In genomic region chr19:43594710-43595604, GRCh38 we compare ENCODE assay signal across 1 cellular context.
TF ChIP-seq lines count a peak whose summit lies in the region.

No MANE protein-coding gene starts in this region.

TF ChIP-seq in HepG2, 621 proteins besides CTCF, POLR2A, EP300 and RAD21 (continued from another document and continues in another):
- TF ChIP-seq ZNF710 (CRISPR knock-in tag; IDR thresholded peaks at IDR 0.05; ENCODE audit: borderline replicate concordance) (peak; percentile 32; the same call in 1 of the 2 replicates), TCF12 (IDR thresholded peaks at IDR 0.05) (no peak), TCF12 (CRISPR knock-in tag; IDR thresholded peaks at IDR 0.05) (no peak), ZNF329 (CRISPR knock-in tag; IDR thresholded peaks at IDR 0.05; ENCODE audit: low read depth) (no peak), KDM6A (CRISPR knock-in tag; IDR thresholded peaks at IDR 0.05; ENCODE audit: low read depth) (no peak), CCDC6 (CRISPR knock-in tag; IDR thresholded peaks at IDR 0.05) (0 out of 2 replicates have a peak, but pooled peaks have one; percentile 53), TMF1 (CRISPR knock-in tag; IDR thresholded peaks at IDR 0.05; ENCODE audit: low read depth) (no peak), SMYD3 (CRISPR knock-in tag; IDR thresholded peaks at IDR 0.05) (no peak), JUN (CRISPR knock-in tag; IDR thresholded peaks at IDR 0.05) (no peak), PCBP1 (IDR thresholded peaks at IDR 0.05; ENCODE audit: borderline replicate concordance, low read depth, low read length) (no peak), ELF3 (CRISPR knock-in tag; IDR thresholded peaks at IDR 0.05) (no peak), MAFK (conservative IDR thresholded peaks at IDR 0.05 in 1 of 2, IDR thresholded peaks at IDR 0.05 in 1 of 2; ENCODE audit: low read length in 2 of 2) (no peak), KAT7 (CRISPR knock-in tag; IDR thresholded peaks at IDR 0.05; ENCODE audit: borderline replicate concordance) (no peak), XRCC5 (optimal IDR thresholded peaks at IDR 0.05; ENCODE audit: low read length) (peak; percentile 39), BORCS8-MEF2B (CRISPR knock-in tag; IDR thresholded peaks at IDR 0.05) (no peak), MZF1 (CRISPR knock-in tag; IDR thresholded peaks at IDR 0.05; ENCODE audit: borderline replicate concordance) (no peak), ZFP1 (CRISPR knock-in tag; IDR thresholded peaks at IDR 0.05) (no peak), ELF1 (CRISPR knock-in tag; IDR thresholded peaks at IDR 0.05) (no peak), NBN (conservative IDR thresholded peaks at IDR 0.05) (no peak), NFE2 (CRISPR knock-in tag; IDR thresholded peaks at IDR 0.05) (no peak), ZNF496 (CRISPR knock-in tag; IDR thresholded peaks at IDR 0.05; ENCODE audit: insufficient replicate concordance) (no peak), IRF2 (CRISPR knock-in tag; IDR thresholded peaks at IDR 0.05) (no peak), NCOA5 (CRISPR knock-in tag; IDR thresholded peaks at IDR 0.05) (no peak), TBL1XR1 (IDR thresholded peaks at IDR 0.05; ENCODE audit: borderline replicate concordance, low read length, partially characterized antibody) (no peak), ZNF790 (CRISPR knock-in tag; IDR thresholded peaks at IDR 0.05; ENCODE audit: borderline replicate concordance) (no peak), NR3C1 (CRISPR knock-in tag; IDR thresholded peaks at IDR 0.05) (no peak), THAP7 (CRISPR knock-in tag; IDR thresholded peaks at IDR 0.05) (no peak), ZSCAN29 (CRISPR knock-in tag; conservative IDR thresholded peaks at IDR 0.05) (no peak), ZNF276 (CRISPR knock-in tag; IDR thresholded peaks at IDR 0.05; ENCODE audit: low read depth) (no peak), CCAR2 (optimal IDR thresholded peaks at IDR 0.05; ENCODE audit: low read depth, low read length) (no peak), TCF7 (IDR thresholded peaks at IDR 0.05; ENCODE audit: low read depth) (no peak), DNMT1 (CRISPR knock-in tag; IDR thresholded peaks at IDR 0.05) (no peak), NFYC (CRISPR knock-in tag; IDR thresholded peaks at IDR 0.05) (no peak), SMARCE1 (IDR thresholded peaks at IDR 0.05; ENCODE audit: borderline replicate concordance) (no peak), RORA (CRISPR knock-in tag; IDR thresholded peaks at IDR 0.05) (no peak), ELK4 (CRISPR knock-in tag; IDR thresholded peaks at IDR 0.05; ENCODE audit: borderline replicate concordance) (no peak), ATF7 (IDR thresholded peaks at IDR 0.05) (no peak), ATF7 (CRISPR knock-in tag; IDR thresholded peaks at IDR 0.05) (no peak), PAWR (CRISPR knock-in tag; IDR thresholded peaks at IDR 0.05; ENCODE audit: borderline replicate concordance) (no peak), FOXA1 (IDR thresholded peaks at IDR 0.05) (no peak), FOXA1 (CRISPR knock-in tag; IDR thresholded peaks at IDR 0.05) (no peak), RNF2 (conservative IDR thresholded peaks at IDR 0.05; ENCODE audit: low read depth) (no peak), GABPB1 (CRISPR knock-in tag; IDR thresholded peaks at IDR 0.05) (peak; percentile 60; the same call in 1 of the 2 replicates), ZNF30 (CRISPR knock-in tag; IDR thresholded peaks at IDR 0.05) (no peak), EEA1 (CRISPR knock-in tag; IDR thresholded peaks at IDR 0.05; ENCODE audit: borderline replicate concordance) (no peak), ZFY (CRISPR knock-in tag; IDR thresholded peaks at IDR 0.05) (no peak; the same call in 1 of the 2 replicates), CBX2 (IDR thresholded peaks at IDR 0.05; ENCODE audit: low read depth, low read length) (no peak), CBX2 (CRISPR knock-in tag; IDR thresholded peaks at IDR 0.05; ENCODE audit: low read depth) (no peak), TCF7L2 (IDR thresholded peaks at IDR 0.05; ENCODE audit: low read depth, low read length) (no peak), HNRNPH1 (optimal IDR thresholded peaks at IDR 0.05; ENCODE audit: low read depth, low read length) (no peak), ZNF251 (CRISPR knock-in tag; IDR thresholded peaks at IDR 0.05) (no peak), ZNF468 (CRISPR knock-in tag; IDR thresholded peaks at IDR 0.05) (no peak), ZNF382 (CRISPR knock-in tag; IDR thresholded peaks at IDR 0.05; ENCODE audit: borderline replicate concordance) (no peak)
- TF ChIP-seq, protein P1, sequence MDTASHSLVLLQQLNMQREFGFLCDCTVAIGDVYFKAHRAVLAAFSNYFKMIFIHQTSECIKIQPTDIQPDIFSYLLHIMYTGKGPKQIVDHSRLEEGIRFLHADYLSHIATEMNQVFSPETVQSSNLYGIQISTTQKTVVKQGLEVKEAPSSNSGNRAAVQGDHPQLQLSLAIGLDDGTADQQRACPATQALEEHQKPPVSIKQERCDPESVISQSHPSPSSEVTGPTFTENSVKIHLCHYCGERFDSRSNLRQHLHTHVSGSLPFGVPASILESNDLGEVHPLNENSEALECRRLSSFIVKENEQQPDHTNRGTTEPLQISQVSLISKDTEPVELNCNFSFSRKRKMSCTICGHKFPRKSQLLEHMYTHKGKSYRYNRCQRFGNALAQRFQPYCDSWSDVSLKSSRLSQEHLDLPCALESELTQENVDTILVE (CRISPR knock-in tag; IDR thresholded peaks at IDR 0.05): no peak
- TF ChIP-seq, protein P2, sequence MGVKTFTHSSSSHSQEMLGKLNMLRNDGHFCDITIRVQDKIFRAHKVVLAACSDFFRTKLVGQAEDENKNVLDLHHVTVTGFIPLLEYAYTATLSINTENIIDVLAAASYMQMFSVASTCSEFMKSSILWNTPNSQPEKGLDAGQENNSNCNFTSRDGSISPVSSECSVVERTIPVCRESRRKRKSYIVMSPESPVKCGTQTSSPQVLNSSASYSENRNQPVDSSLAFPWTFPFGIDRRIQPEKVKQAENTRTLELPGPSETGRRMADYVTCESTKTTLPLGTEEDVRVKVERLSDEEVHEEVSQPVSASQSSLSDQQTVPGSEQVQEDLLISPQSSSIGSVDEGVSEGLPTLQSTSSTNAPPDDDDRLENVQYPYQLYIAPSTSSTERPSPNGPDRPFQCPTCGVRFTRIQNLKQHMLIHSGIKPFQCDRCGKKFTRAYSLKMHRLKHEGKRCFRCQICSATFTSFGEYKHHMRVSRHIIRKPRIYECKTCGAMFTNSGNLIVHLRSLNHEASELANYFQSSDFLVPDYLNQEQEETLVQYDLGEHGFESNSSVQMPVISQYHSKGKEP (CRISPR knock-in tag; IDR thresholded peaks at IDR 0.05): no peak
- TF ChIP-seq, protein P3, sequence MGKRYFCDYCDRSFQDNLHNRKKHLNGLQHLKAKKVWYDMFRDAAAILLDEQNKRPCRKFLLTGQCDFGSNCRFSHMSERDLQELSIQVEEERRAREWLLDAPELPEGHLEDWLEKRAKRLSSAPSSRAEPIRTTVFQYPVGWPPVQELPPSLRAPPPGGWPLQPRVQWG (CRISPR knock-in tag; IDR thresholded peaks at IDR 0.05; ENCODE audit: borderline replicate concordance, low read depth): no peak
- TF ChIP-seq, protein P4, sequence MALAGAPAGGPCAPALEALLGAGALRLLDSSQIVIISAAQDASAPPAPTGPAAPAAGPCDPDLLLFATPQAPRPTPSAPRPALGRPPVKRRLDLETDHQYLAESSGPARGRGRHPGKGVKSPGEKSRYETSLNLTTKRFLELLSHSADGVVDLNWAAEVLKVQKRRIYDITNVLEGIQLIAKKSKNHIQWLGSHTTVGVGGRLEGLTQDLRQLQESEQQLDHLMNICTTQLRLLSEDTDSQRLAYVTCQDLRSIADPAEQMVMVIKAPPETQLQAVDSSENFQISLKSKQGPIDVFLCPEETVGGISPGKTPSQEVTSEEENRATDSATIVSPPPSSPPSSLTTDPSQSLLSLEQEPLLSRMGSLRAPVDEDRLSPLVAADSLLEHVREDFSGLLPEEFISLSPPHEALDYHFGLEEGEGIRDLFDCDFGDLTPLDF (CRISPR knock-in tag; IDR thresholded peaks at IDR 0.05): no peak; the same call in 1 of the 2 replicates
- TF ChIP-seq, protein P5, sequence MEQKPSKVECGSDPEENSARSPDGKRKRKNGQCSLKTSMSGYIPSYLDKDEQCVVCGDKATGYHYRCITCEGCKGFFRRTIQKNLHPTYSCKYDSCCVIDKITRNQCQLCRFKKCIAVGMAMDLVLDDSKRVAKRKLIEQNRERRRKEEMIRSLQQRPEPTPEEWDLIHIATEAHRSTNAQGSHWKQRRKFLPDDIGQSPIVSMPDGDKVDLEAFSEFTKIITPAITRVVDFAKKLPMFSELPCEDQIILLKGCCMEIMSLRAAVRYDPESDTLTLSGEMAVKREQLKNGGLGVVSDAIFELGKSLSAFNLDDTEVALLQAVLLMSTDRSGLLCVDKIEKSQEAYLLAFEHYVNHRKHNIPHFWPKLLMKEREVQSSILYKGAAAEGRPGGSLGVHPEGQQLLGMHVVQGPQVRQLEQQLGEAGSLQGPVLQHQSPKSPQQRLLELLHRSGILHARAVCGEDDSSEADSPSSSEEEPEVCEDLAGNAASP (CRISPR knock-in tag; IDR thresholded peaks at IDR 0.05; ENCODE audit: borderline replicate concordance): no peak
- TF ChIP-seq, protein P6, sequence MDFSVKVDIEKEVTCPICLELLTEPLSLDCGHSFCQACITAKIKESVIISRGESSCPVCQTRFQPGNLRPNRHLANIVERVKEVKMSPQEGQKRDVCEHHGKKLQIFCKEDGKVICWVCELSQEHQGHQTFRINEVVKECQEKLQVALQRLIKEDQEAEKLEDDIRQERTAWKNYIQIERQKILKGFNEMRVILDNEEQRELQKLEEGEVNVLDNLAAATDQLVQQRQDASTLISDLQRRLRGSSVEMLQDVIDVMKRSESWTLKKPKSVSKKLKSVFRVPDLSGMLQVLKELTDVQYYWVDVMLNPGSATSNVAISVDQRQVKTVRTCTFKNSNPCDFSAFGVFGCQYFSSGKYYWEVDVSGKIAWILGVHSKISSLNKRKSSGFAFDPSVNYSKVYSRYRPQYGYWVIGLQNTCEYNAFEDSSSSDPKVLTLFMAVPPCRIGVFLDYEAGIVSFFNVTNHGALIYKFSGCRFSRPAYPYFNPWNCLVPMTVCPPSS (IDR thresholded peaks at IDR 0.05): no peak
- TF ChIP-seq, protein P7, sequence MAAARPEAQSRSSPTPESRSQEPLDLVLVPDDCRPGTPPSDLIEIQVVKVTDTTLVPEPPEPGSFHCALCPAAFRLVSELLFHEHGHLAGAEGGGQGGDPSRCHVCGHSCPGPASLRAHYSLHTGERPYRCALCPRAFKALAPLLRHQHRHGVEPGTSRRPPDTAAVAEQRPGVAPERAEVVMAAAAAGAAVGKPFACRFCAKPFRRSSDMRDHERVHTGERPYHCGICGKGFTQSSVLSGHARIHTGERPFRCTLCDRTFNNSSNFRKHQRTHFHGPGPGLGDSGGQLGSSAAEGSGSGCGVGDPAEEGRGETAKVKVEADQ (CRISPR knock-in tag; IDR thresholded peaks at IDR 0.05; ENCODE audit: borderline replicate concordance): no peak
- TF ChIP-seq, protein P8, sequence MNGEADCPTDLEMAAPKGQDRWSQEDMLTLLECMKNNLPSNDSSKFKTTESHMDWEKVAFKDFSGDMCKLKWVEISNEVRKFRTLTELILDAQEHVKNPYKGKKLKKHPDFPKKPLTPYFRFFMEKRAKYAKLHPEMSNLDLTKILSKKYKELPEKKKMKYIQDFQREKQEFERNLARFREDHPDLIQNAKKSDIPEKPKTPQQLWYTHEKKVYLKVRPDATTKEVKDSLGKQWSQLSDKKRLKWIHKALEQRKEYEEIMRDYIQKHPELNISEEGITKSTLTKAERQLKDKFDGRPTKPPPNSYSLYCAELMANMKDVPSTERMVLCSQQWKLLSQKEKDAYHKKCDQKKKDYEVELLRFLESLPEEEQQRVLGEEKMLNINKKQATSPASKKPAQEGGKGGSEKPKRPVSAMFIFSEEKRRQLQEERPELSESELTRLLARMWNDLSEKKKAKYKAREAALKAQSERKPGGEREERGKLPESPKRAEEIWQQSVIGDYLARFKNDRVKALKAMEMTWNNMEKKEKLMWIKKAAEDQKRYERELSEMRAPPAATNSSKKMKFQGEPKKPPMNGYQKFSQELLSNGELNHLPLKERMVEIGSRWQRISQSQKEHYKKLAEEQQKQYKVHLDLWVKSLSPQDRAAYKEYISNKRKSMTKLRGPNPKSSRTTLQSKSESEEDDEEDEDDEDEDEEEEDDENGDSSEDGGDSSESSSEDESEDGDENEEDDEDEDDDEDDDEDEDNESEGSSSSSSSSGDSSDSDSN (CRISPR knock-in tag; IDR thresholded peaks at IDR 0.05): peak; percentile 76
